ENCODE assay signal across 8 cellular contexts in the genomic region with DNA sequence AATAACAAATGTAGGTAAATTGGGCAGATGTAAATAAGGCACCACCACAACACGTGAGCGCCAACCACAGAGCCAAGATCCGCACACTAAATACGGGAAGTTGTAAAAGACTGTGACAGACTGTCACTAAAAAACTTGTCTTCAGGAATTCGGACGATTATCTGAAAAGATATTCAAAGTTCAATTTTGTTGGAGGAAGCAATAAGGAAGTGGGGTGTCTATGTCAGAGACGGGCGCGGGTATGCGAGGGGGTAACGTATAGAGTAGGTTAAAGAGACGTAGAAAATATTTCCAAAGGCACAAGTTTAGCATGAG. TPM values are rescaled to one million over a fixed set of nuclear protein-coding genes. Genes with fewer than 3 reads are reported as not detected.
DNase-seq lines count a peak whose midpoint lies in the region; ATAC-seq and TF ChIP-seq lines count a peak whose summit lies in the region.

No MANE protein-coding gene starts in this region.

- peak overlapping the region; percentile 67; the same call in 1 of the 2 replicates for H3K9ac ChIP-seq in OCI-LY1 (ENCODE audit: low read length)

- H3K27ac ChIP-seq in C4-2B (peak overlapping the region; percentile 93), GM23338 (ENCODE audit: low read depth) (peak overlapping the region; percentile 88), OCI-LY1 (ENCODE audit: low read depth, low read length, poor library complexity, severe bottlenecking) (peak overlapping the region; percentile 93)

- peaks cover 13% of the 10 kb centered on the region; the same call in 1 of the 2 replicates for H3K4me1 ChIP-seq in GM23338 (ENCODE audit: insufficient read depth)
- H3K4me1 ChIP-seq in OCI-LY1 (ENCODE audit: insufficient read depth, low read length, severe bottlenecking) = peaks cover 22% of the 10 kb centered on the region

- peak overlapping the region; percentile 99 for H3K27ac Mint-ChIP-seq in GM23338

- no peaks in the 10 kb centered on the region for H3K9me2 ChIP-seq in GM23338 (ENCODE audit: insufficient read depth)
- H3K9me2 ChIP-seq in OCI-LY1 (ENCODE audit: low read depth, low read length) = no peaks in the 10 kb centered on the region

- DNase-seq in GM23338 (ENCODE audit: low spot score) (peak; percentile 11), head of caudate nucleus (peak in 26 of 42 donors; percentile 5 to 53 (median 20)), skeletal muscle cell (ENCODE audit: low read depth) (no peak), DMS153 (lab: John Stamatoyannopoulos, UW) (no peak)
- DNase-seq in activated T-helper 9 cell treated with anti-CD3 and anti-CD28 coated beads, Interleukin-2, amount 50 U/mL, for 16 hours (ENCODE audit: low read depth) = peak; percentile 29

- H3K4me3 ChIP-seq in GM23338 = peak overlapping the region; percentile 82
- peak overlapping the region; percentile 63 for H3K4me3 ChIP-seq in OCI-LY1 (ENCODE audit: low read depth, low read length, poor library complexity, severe bottlenecking)
- peak overlapping the region; percentile 55 for H3K4me3 ChIP-seq in skeletal muscle cell (ENCODE audit: low read depth, low read length)

- no peaks in the 10 kb centered on the region for H3K9me3 Mint-ChIP-seq in GM23338

- peak overlapping the region; percentile 81 for H3K4me2 ChIP-seq in GM23338
- H3K4me2 ChIP-seq in OCI-LY1 (ENCODE audit: low read length) = peak overlapping the region; percentile 88

- H3K79me2 ChIP-seq in GM23338 (replicated peaks; ENCODE audit: insufficient read depth) (peaks cover 34% of the 10 kb centered on the region), OCI-LY1 (ENCODE audit: insufficient read depth, low read length) (peaks cover 22% of the 10 kb centered on the region)

- peaks cover 7% of the 10 kb centered on the region for H3K27me3 Mint-ChIP-seq in GM23338 (ENCODE audit: insufficient read depth, low read depth, poor library complexity)

- H2AFZ ChIP-seq in GM23338 = peak overlapping the region; percentile 86
- no peak overlapping the region for H2AFZ ChIP-seq in OCI-LY1 (ENCODE audit: low read length)

- H3K36me3 ChIP-seq in GM23338 (ENCODE audit: insufficient read depth) = peaks cover 17% of the 10 kb centered on the region
- peaks cover 27% of the 10 kb centered on the region for H3K36me3 ChIP-seq in OCI-LY1 (ENCODE audit: insufficient read depth, low read length)

- ATAC-seq in GM23338 (no peak), GM18520 (IDR thresholded peaks at IDR 0.05; ENCODE audit: unreplicated experiment) (no peak)

- H3K9me3 ChIP-seq in OCI-LY1 (ENCODE audit: low read length) = no peaks in the 10 kb centered on the region

- intact Hi-C loops in head of caudate nucleus (cut with DNase I) = no loop called here

- H3F3A ChIP-seq in GM23338 (replicated peaks; ENCODE audit: low read depth) (0 out of 2 replicates have a peak, but pooled peaks cover 7% of the 10 kb centered on the region), OCI-LY1 (ENCODE audit: insufficient read depth, low read length) (peaks cover 3% of the 10 kb centered on the region; the same call in 1 of the 2 replicates)

- H3K36me3 Mint-ChIP-seq in GM23338 (ENCODE audit: low read depth) = peaks cover 23% of the 10 kb centered on the region

- H3K4me3 Mint-ChIP-seq in GM23338 = peak overlapping the region; percentile 86

- H4K20me1 ChIP-seq in GM23338 (replicated peaks; ENCODE audit: insufficient read depth) (peaks cover 27% of the 10 kb centered on the region), OCI-LY1 (ENCODE audit: insufficient read depth, low read length) (no peaks in the 10 kb centered on the region)

- H3K27me3 ChIP-seq in GM23338 (ENCODE audit: insufficient read depth) (no peaks in the 10 kb centered on the region), OCI-LY1 (ENCODE audit: insufficient read depth, low read length) (no peaks in the 10 kb centered on the region)

- H3K4me1 Mint-ChIP-seq in GM23338 = peaks cover 18% of the 10 kb centered on the region

- TF ChIP-seq CTCF in C4-2B (conservative IDR thresholded peaks at IDR 0.05) = no peak
- no peak for TF ChIP-seq CTCF in GM23338 (conservative IDR thresholded peaks at IDR 0.05; ENCODE audit: low read depth in 2 of 2)
- TF ChIP-seq CTCF in OCI-LY1 (IDR thresholded peaks at IDR 0.05; ENCODE audit: low read length) = no peak

TF ChIP-seq in GM23338, 12 proteins besides CTCF, POLR2A, EP300 and RAD21:
- TF ChIP-seq STAT1 (IDR thresholded peaks at IDR 0.05; ENCODE audit: unreplicated experiment) (no peak), POLR2AphosphoS5 (IDR thresholded peaks at IDR 0.05; ENCODE audit: low read depth) (no peak), ZNF331 (CRISPR knock-in tag; IDR thresholded peaks at IDR 0.05; ENCODE audit: low read depth) (no peak), NANOG (IDR thresholded peaks at IDR 0.05; ENCODE audit: borderline replicate concordance) (no peak), EZH2phosphoT487 (IDR thresholded peaks at IDR 0.05; ENCODE audit: unreplicated experiment) (no peak)
- TF ChIP-seq, protein P1, sequence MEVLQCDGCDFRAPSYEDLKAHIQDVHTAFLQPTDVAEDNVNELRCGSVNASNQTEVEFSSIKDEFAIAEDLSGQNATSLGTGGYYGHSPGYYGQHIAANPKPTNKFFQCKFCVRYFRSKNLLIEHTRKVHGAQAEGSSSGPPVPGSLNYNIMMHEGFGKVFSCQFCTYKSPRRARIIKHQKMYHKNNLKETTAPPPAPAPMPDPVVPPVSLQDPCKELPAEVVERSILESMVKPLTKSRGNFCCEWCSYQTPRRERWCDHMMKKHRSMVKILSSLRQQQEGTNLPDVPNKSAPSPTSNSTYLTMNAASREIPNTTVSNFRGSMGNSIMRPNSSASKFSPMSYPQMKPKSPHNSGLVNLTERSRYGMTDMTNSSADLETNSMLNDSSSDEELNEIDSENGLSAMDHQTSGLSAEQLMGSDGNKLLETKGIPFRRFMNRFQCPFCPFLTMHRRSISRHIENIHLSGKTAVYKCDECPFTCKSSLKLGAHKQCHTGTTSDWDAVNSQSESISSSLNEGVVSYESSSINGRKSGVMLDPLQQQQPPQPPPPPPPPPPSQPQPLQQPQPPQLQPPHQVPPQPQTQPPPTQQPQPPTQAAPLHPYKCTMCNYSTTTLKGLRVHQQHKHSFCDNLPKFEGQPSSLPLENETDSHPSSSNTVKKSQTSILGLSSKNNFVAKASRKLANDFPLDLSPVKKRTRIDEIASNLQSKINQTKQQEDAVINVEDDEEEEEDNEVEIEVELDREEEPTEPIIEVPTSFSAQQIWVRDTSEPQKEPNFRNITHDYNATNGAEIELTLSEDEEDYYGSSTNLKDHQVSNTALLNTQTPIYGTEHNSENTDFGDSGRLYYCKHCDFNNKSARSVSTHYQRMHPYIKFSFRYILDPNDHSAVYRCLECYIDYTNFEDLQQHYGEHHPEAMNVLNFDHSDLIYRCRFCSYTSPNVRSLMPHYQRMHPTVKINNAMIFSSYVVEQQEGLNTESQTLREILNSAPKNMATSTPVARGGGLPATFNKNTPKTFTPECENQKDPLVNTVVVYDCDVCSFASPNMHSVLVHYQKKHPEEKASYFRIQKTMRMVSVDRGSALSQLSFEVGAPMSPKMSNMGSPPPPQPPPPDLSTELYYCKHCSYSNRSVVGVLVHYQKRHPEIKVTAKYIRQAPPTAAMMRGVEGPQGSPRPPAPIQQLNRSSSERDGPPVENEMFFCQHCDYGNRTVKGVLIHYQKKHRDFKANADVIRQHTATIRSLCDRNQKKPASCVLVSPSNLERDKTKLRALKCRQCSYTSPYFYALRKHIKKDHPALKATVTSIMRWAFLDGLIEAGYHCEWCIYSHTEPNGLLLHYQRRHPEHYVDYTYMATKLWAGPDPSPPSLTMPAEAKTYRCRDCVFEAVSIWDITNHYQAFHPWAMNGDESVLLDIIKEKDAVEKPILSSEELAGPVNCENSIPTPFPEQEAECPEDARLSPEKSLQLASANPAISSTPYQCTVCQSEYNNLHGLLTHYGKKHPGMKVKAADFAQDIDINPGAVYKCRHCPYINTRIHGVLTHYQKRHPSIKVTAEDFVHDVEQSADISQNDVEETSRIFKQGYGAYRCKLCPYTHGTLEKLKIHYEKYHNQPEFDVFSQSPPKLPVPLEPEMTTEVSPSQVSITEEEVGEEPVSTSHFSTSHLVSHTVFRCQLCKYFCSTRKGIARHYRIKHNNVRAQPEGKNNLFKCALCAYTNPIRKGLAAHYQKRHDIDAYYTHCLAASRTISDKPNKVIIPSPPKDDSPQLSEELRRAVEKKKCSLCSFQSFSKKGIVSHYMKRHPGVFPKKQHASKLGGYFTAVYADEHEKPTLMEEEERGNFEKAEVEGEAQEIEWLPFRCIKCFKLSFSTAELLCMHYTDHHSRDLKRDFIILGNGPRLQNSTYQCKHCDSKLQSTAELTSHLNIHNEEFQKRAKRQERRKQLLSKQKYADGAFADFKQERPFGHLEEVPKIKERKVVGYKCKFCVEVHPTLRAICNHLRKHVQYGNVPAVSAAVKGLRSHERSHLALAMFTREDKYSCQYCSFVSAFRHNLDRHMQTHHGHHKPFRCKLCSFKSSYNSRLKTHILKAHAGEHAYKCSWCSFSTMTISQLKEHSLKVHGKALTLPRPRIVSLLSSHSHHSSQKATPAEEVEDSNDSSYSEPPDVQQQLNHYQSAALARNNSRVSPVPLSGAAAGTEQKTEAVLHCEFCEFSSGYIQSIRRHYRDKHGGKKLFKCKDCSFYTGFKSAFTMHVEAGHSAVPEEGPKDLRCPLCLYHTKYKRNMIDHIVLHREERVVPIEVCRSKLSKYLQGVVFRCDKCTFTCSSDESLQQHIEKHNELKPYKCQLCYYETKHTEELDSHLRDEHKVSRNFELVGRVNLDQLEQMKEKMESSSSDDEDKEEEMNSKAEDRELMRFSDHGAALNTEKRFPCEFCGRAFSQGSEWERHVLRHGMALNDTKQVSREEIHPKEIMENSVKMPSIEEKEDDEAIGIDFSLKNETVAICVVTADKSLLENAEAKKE (CRISPR knock-in tag; IDR thresholded peaks at IDR 0.05) = no peak
- TF ChIP-seq, protein P2, sequence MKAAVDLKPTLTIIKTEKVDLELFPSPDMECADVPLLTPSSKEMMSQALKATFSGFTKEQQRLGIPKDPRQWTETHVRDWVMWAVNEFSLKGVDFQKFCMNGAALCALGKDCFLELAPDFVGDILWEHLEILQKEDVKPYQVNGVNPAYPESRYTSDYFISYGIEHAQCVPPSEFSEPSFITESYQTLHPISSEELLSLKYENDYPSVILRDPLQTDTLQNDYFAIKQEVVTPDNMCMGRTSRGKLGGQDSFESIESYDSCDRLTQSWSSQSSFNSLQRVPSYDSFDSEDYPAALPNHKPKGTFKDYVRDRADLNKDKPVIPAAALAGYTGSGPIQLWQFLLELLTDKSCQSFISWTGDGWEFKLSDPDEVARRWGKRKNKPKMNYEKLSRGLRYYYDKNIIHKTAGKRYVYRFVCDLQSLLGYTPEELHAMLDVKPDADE (IDR thresholded peaks at IDR 0.05) = no peak

RNA-seq across cellular contexts. Expression of gene HSP90B1, which starts 1.5 kb away (rescaled TPM):
- total RNA-seq in GM23338 (2014; rRNA removed; shearing (Covaris generic)) = 578 and 605 TPM in 2 replicates
- 1,253 and 1,312 TPM in 2 replicates for polyA plus RNA-seq in GM23338 (2016; fragmentation: Nextera tagmentation; extraction: Ambion mirVana)

RNA-seq across cellular contexts. Expression of gene TDG, which starts 37.0 kb away (rescaled TPM):
- total RNA-seq in GM23338 (2014; rRNA removed; shearing (Covaris generic)) = 57.0 and 58.3 TPM in 2 replicates
- 63.2 and 66.2 TPM in 2 replicates for polyA plus RNA-seq in GM23338 (2016; fragmentation: Nextera tagmentation; extraction: Ambion mirVana)

Comparison
In these comparisons a context has a peak if more than half of its experiments do, and no peak if none do; other contexts are left out.
1. DNase-seq: peak in GM23338 (single experiment), activated T-helper 9 cell treated with anti-CD3 and anti-CD28 coated beads, Interleukin-2, amount 50 U/mL, for 16 hours (single experiment) and head of caudate nucleus (26 of 42); none in skeletal muscle cell (single experiment) and DMS153 (single experiment).
2. Peak in every context shown above with its lines, with median percentiles within 50 percentile points of each other: H3K27ac ChIP-seq and H3K4me3 ChIP-seq.